ENCODE assay signal across 18 cellular contexts in genomic region chr2:50476174-50476573, GRCh38.
A peak's percentile ranks its signal among the peaks of the same experiment; 100 is the strongest.
DNase-seq lines count a peak whose midpoint lies in the region; ATAC-seq, FAIRE-seq and TF ChIP-seq lines count a peak whose summit lies in the region.
"Had no signal": no experiment of that assay in that cellular context is flagged by ENCODE, and none has a peak within 500 bp of the region (broad histone marks: within the 10 kb centered on the region; RNA-seq: fewer than 3 reads in every experiment).

No MANE protein-coding gene starts in this region.

- H3K27ac ChIP-seq in DND-41 (ENCODE audit: low read length) (no peak overlapping the region), WERI-Rb-1 (no peak overlapping the region), HepG2 (ENCODE audit: extremely low read length, insufficient read depth, low read length) (no peak overlapping the region)
- H3K27ac ChIP-seq: esophagus squamous epithelium, hepatocyte, left lung, pancreas had no signal

- no peaks in the 10 kb centered on the region for H3K9me3 ChIP-seq in DND-41 (ENCODE audit: insufficient read depth, low read length, severe bottlenecking)
- no peaks in the 10 kb centered on the region for H3K9me3 ChIP-seq in WERI-Rb-1 (ENCODE audit: severe bottlenecking)
- H3K9me3 ChIP-seq in HepG2 (ENCODE audit: low read length), result no peaks in the 10 kb centered on the region
- H3K9me3 ChIP-seq: esophagus squamous epithelium, left lung, pancreas had no signal

- POLR2A ChIA-PET in HepG2 (lab: Yijun Ruan, JAX), result no interaction called here

- intact Hi-C loops in HepG2 (cut with micrococcal nuclease; ENCODE audit: unreplicated experiment), result no loop called here

- WGBS in HepG2 (ENCODE audit: low lambda C conversion rate), result 17% methylated on average over 2 of the region's 2 CpGs

- no peak overlapping the region for H3K4me3 ChIP-seq in DND-41 (ENCODE audit: low read depth in 1 of 2, low read length in 2 of 2)
- H3K4me3 ChIP-seq in WERI-Rb-1 (ENCODE audit: low read depth, low read length), result no peak overlapping the region
- H3K4me3 ChIP-seq in HepG2 (replicated peaks in 1 of 3; ENCODE audit: insufficient read depth in 1 of 3, low read depth in 2 of 3, low read length in 3 of 3), result no peak overlapping the region
- H3K4me3 ChIP-seq: esophagus squamous epithelium, hepatocyte, left lung, pancreas had no signal

- H3K9ac ChIP-seq in DND-41 (ENCODE audit: low read depth, low read length) (no peak overlapping the region), HepG2 (ENCODE audit: insufficient read depth, low read depth, low read length) (no peak overlapping the region)

- in situ Hi-C loops in HepG2 (cut with HindIII; ENCODE audit: extremely low pct_ligation_motif_present, low pct_unique_long_range_greater_than_20kb), result no loop called here

- no peak for TF ChIP-seq POLR2A in HepG2 (IDR thresholded peaks at IDR 0.05; ENCODE audit: insufficient read depth in 1 of 2, low read depth in 2 of 2, low read length in 2 of 2)

- H3K4me2 ChIP-seq in DND-41 (ENCODE audit: insufficient read depth, low read length) (no peak overlapping the region), HepG2 (ENCODE audit: low read depth, low read length) (no peak overlapping the region)
- H3K4me2 ChIP-seq: hepatocyte had no signal

- H3K4me1 ChIP-seq in DND-41 (ENCODE audit: insufficient read depth, low read length) (no peaks in the 10 kb centered on the region), HepG2 (ENCODE audit: insufficient read depth, low read length) (no peaks in the 10 kb centered on the region)
- H3K4me1 ChIP-seq: esophagus squamous epithelium, left lung, pancreas had no signal

- H3K79me2 ChIP-seq in DND-41 (ENCODE audit: insufficient read depth, low read length) (no peaks in the 10 kb centered on the region), HepG2 (ENCODE audit: insufficient read depth, low read length) (no peaks in the 10 kb centered on the region)
- H3K79me2 ChIP-seq: hepatocyte had no signal

- DNase-seq in DND-41 (no peak), HT-29 (ENCODE audit: low spot score) (peak; percentile 12), WERI-Rb-1 (no peak), HepG2 (ENCODE audit: low spot score) (no peak), DMS114 treated with DMSO at 0.1 percent for 48 hours (lab: John Stamatoyannopoulos, UW; ENCODE audit: unreplicated experiment) (no peak)
- no peak for DNase-seq in stimulated activated naive CD8-positive, alpha-beta T cell treated with anti-CD3 and anti-CD28 coated beads, Interleukin-15, Interleukin-2, amounts not matched to agents 100 U/mL and 50 U/mL, for 24 hours
- DNase-seq in stimulated activated CD4-positive, alpha-beta T cell treated with anti-CD3 and anti-CD28 coated beads, Interleukin-15, amount 100 ng/mL, for 24 hours, result no peak
- DNase-seq: activated CD4-positive, alpha-beta memory T cell treated with anti-CD3 and anti-CD28 coated beads, Interleukin-2, amount 10 ng/mL, durations not matched to agents 7 days and 5 days; anterior cingulate cortex; C1 segment of cervical spinal cord; cortex of kidney; esophagus squamous epithelium; left lung; MM.1S; NCI-H2171 treated with DMSO at 0.1 percent for 48 hours; pancreas had no signal

- H4K20me1 ChIP-seq in DND-41 (ENCODE audit: insufficient read depth, low read length) (no peaks in the 10 kb centered on the region), HepG2 (ENCODE audit: insufficient read depth, low read length) (no peaks in the 10 kb centered on the region)

- no peak for TF ChIP-seq EP300 in HepG2 (IDR thresholded peaks at IDR 0.05; ENCODE audit: low read depth in 2 of 2, low read length in 2 of 2)
- TF ChIP-seq EP300 in HepG2 (CRISPR knock-in tag; IDR thresholded peaks at IDR 0.05; ENCODE audit: borderline replicate concordance), result no peak

- H3K27me3 ChIP-seq in DND-41 (ENCODE audit: insufficient read depth, low read length, poor library complexity), result no peaks in the 10 kb centered on the region
- no peaks in the 10 kb centered on the region for H3K27me3 ChIP-seq in WERI-Rb-1 (ENCODE audit: insufficient read depth, low read depth, severe bottlenecking)
- no peaks in the 10 kb centered on the region for H3K27me3 ChIP-seq in HepG2 (ENCODE audit: control insufficient read depth in 1 of 2, insufficient read depth in 2 of 2, low read length in 2 of 2)
- H3K27me3 ChIP-seq: esophagus squamous epithelium, hepatocyte, left lung, pancreas had no signal

- no peak for FAIRE-seq in HepG2 (lab: Jason Lieb, UNC)
- FAIRE-seq: pancreas had no signal

- TF ChIP-seq RAD21 in HepG2 (CRISPR knock-in tag; IDR thresholded peaks at IDR 0.05), result no peak

- CTCF ChIA-PET in HepG2 (lab: Yijun Ruan, JAX; ENCODE audit: low intra/inter-chr PET ratio, low total read pairs), result no interaction called here

- ATAC-seq in DND-41 (ENCODE audit: insufficient read depth, low read depth) (no peak), HepG2 (no peak)
- no peak for ATAC-seq in stimulated activated naive CD8-positive, alpha-beta T cell treated with anti-CD3 and anti-CD28 coated beads, Interleukin-15, Interleukin-2, amounts not matched to agents 100 U/mL and 50 U/mL, for 24 hours
- ATAC-seq: left lung, pancreas, SK-N-SH treated with all-trans-retinoic acid at 6 μM for 48 hours had no signal

- no TSS peak for BruUV-seq in HepG2 (replicated peaks; lab: Mats Ljungman, UMichigan)

- no peak overlapping the region for H2AFZ ChIP-seq in DND-41 (ENCODE audit: low read depth, low read length)
- no peak overlapping the region for H2AFZ ChIP-seq in HepG2 (ENCODE audit: low read length)
- H2AFZ ChIP-seq: hepatocyte had no signal

- TF ChIP-seq CTCF in DND-41 (IDR thresholded peaks at IDR 0.05; ENCODE audit: borderline replicate concordance, extremely low read depth, low read length, poor library complexity, severe bottlenecking) (peak; percentile 20), WERI-Rb-1 (IDR thresholded peaks at IDR 0.05; ENCODE audit: low read depth, low read length) (peak; percentile 63), HepG2 (CRISPR knock-in tag; IDR thresholded peaks at IDR 0.05) (peak; percentile 18; the same call in 1 of the 2 replicates)

- H3K36me3 ChIP-seq in DND-41 (ENCODE audit: insufficient read depth, low read length), result no peaks in the 10 kb centered on the region
- H3K36me3 ChIP-seq in WERI-Rb-1, result no peaks in the 10 kb centered on the region
- no peaks in the 10 kb centered on the region for H3K36me3 ChIP-seq in HepG2 (replicated peaks in 1 of 2; ENCODE audit: control insufficient read depth in 1 of 2, insufficient read depth in 2 of 2, low read length in 2 of 2)
- H3K36me3 ChIP-seq: esophagus squamous epithelium, left lung, pancreas had no signal

TF ChIP-seq in HepG2, 621 proteins besides CTCF, POLR2A, EP300 and RAD21:
- no peak for TF ChIP-seq ONECUT2 (CRISPR knock-in tag; IDR thresholded peaks at IDR 0.05)
- TF ChIP-seq RORA (CRISPR knock-in tag; IDR thresholded peaks at IDR 0.05), result no peak
- TF ChIP-seq ZNF724P (CRISPR knock-in tag; IDR thresholded peaks at IDR 0.05; ENCODE audit: borderline replicate concordance), result no peak
- TF ChIP-seq ZNF33B (CRISPR knock-in tag; IDR thresholded peaks at IDR 0.05), result no peak
- TF ChIP-seq ZNF362 (CRISPR knock-in tag; IDR thresholded peaks at IDR 0.05; ENCODE audit: borderline replicate concordance), result no peak
- TF ChIP-seq ZNF556 (CRISPR knock-in tag; IDR thresholded peaks at IDR 0.05; ENCODE audit: borderline replicate concordance), result no peak
- TF ChIP-seq REST (IDR thresholded peaks at IDR 0.05; ENCODE audit: borderline replicate concordance in 1 of 2, low read depth in 1 of 2, low read length in 2 of 2), result no peak
- no peak for TF ChIP-seq ZNF207 (IDR thresholded peaks at IDR 0.05; ENCODE audit: borderline replicate concordance)
- no peak for TF ChIP-seq MTA1 (CRISPR knock-in tag; IDR thresholded peaks at IDR 0.05; ENCODE audit: borderline replicate concordance)
